ENCODE assay signal across 8 cellular contexts in the genomic region with DNA sequence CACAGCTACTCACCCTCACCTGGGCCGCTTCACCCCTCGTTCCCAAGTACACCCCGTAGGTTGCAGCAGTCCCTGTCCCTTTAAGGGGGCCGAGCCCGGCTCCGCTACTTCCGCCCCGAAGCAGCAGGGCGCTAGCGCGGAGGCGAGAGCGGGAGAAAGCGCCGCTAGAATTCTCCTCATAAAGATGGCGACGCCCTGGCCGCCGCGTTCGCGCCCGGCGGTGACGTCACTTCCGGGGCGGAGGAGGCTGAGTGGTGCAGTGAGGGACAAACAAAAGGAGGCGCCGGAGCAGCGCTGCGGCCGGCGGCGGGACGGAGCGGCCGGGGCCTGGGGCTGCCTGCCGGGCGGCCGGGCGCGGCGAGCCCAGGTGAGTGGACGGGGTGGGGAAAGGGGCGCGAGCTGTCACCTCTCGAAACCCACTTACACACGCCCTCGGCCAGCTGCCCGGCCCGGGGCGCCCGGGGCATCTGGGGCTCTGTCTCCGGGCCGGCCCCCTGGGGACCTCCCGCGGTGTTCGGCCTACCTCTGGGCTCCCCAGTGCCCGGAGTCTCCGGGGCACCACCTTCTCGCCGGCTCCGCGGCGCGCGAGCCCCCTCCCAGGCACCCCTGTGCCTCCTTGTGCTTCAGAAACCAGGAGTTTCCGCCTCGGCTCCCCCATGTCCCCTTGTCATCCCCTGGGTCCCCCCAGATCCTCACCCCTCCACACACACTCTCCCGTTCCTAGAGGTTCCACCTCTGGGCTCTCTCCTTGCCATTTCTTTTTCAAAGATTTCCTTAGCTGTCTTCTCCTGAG. TPM values are rescaled to one million over a fixed set of nuclear protein-coding genes. Genes with fewer than 3 reads are reported as not detected.
DNase-seq lines count a peak whose midpoint lies in the region; ATAC-seq and TF ChIP-seq lines count a peak whose summit lies in the region.

KYAT1 (minus strand) TSS at position 67 of the 793 bp plus-strand sequence. CDS start 36,545 bp downstream, outside the sequence.
LRRC8A (plus strand) TSS at position 250 of the 793 bp plus-strand sequence. CDS start 25,032 bp downstream, outside the sequence.

- H3K36me3 Mint-ChIP-seq in activated naive CD4-positive, alpha-beta T cell treated with anti-CD3 and anti-CD28 coated beads, Interleukin-2, amount 50 U/mL, for 24 hours, result peaks cover 3% of the 10 kb centered on the region

- peaks cover 13% of the 10 kb centered on the region for H3K36me3 ChIP-seq in suprapubic skin

- peaks cover 59% of the 10 kb centered on the region for H3K4me1 ChIP-seq in suprapubic skin

- TF ChIP-seq CTCF in GM10266 (IDR thresholded peaks at IDR 0.05; ENCODE audit: control insufficient read depth, insufficient read depth, low read depth, missing control alignments) (peak; percentile 30), suprapubic skin (IDR thresholded peaks at IDR 0.05) (no peak)

- 1% methylated on average over 64 of the region's 70 CpGs for WGBS in suprapubic skin

- H3K4me3 ChIP-seq in suprapubic skin, result peak within 1 kb of the TSS; percentile 92

- peaks cover 57% of the 10 kb centered on the region for H3K4me1 Mint-ChIP-seq in activated naive CD4-positive, alpha-beta T cell treated with anti-CD3 and anti-CD28 coated beads, Interleukin-2, amount 50 U/mL, for 24 hours

- no peaks in the 10 kb centered on the region for H3K9me3 Mint-ChIP-seq in activated naive CD4-positive, alpha-beta T cell treated with anti-CD3 and anti-CD28 coated beads, Interleukin-2, amount 50 U/mL, for 24 hours

- no peaks in the 10 kb centered on the region for H3K27me3 ChIP-seq in suprapubic skin

- peak within 1 kb of the TSS; percentile 97 for H3K27ac ChIP-seq in suprapubic skin

- no peak for TF ChIP-seq EP300 in suprapubic skin (IDR thresholded peaks at IDR 0.05)

- TF ChIP-seq POLR2A in suprapubic skin (IDR thresholded peaks at IDR 0.05), result peak in 1 of 2 donors; percentile 64

- ATAC-seq in HG02623 (IDR thresholded peaks at IDR 0.05; ENCODE audit: unreplicated experiment) (peak; percentile 85), SK-N-SH treated with all-trans-retinoic acid at 6 μM for 48 hours (peak; percentile 93)

- H3K4me3 Mint-ChIP-seq in activated naive CD4-positive, alpha-beta T cell treated with anti-CD3 and anti-CD28 coated beads, Interleukin-2, amount 50 U/mL, for 24 hours, result peak within 1 kb of the TSS; percentile 97

- peak; percentile 97 for DNase-seq in GM10266 (ENCODE audit: extremely low spot score)
- peak; percentile 98 for DNase-seq in NCI-H1092 treated with DMSO at 0.1 percent for 48 hours (lab: John Stamatoyannopoulos, UW)
- peak; percentile 94 for DNase-seq in germinal center (ENCODE audit: low spot score)
- peak; percentile 69 to 99 (median 95) for DNase-seq in nucleus accumbens (lab: John Stamatoyannopoulos, UW)
- peak; percentile 98 for DNase-seq in suprapubic skin (ENCODE audit: low spot score in 2 of 2)

- no peaks in the 10 kb centered on the region for H3K9me3 ChIP-seq in suprapubic skin

- no peaks in the 10 kb centered on the region for H3K27me3 Mint-ChIP-seq in activated naive CD4-positive, alpha-beta T cell treated with anti-CD3 and anti-CD28 coated beads, Interleukin-2, amount 50 U/mL, for 24 hours

- H3K27ac Mint-ChIP-seq in activated naive CD4-positive, alpha-beta T cell treated with anti-CD3 and anti-CD28 coated beads, Interleukin-2, amount 50 U/mL, for 24 hours, result peak within 1 kb of the TSS; percentile 99

TF ChIP-seq in SK-N-SH treated with all-trans-retinoic acid at 6 μM for 48 hours, 23 proteins besides CTCF, POLR2A, EP300 and RAD21:
- TF ChIP-seq BACH2 (CRISPR knock-in tag; IDR thresholded peaks at IDR 0.05; ENCODE audit: borderline replicate concordance) (no peak), ZC3H10 (CRISPR knock-in tag; IDR thresholded peaks at IDR 0.05) (no peak), CSDC2 (CRISPR knock-in tag; IDR thresholded peaks at IDR 0.05) (peak; percentile 63; the same call in 1 of the 2 replicates), ESRRG (CRISPR knock-in tag; IDR thresholded peaks at IDR 0.05) (no peak), PPARA (CRISPR knock-in tag; IDR thresholded peaks at IDR 0.05; ENCODE audit: borderline replicate concordance) (no peak), ZFP3 (CRISPR knock-in tag; IDR thresholded peaks at IDR 0.05) (0 out of 2 replicates have a peak, but pooled peaks have one; percentile 54)
- TF ChIP-seq, protein P1, sequence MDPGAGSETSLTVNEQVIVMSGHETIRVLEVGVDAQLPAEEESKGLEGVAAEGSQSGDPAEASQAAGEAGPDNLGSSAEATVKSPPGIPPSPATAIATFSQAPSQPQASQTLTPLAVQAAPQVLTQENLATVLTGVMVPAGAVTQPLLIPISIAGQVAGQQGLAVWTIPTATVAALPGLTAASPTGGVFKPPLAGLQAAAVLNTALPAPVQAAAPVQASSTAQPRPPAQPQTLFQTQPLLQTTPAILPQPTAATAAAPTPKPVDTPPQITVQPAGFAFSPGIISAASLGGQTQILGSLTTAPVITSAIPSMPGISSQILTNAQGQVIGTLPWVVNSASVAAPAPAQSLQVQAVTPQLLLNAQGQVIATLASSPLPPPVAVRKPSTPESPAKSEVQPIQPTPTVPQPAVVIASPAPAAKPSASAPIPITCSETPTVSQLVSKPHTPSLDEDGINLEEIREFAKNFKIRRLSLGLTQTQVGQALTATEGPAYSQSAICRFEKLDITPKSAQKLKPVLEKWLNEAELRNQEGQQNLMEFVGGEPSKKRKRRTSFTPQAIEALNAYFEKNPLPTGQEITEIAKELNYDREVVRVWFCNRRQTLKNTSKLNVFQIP (CRISPR knock-in tag; IDR thresholded peaks at IDR 0.05; ENCODE audit: borderline replicate concordance, low read depth), result no peak

RNA-seq across cellular contexts. Expression of gene KYAT1, which starts in this region (rescaled TPM):
- 10 to 100 TPM; 10.6 to 17.1 (median 14.6) TPM for total RNA-seq in suprapubic skin

RNA-seq across cellular contexts. Expression of gene LRRC8A, which starts in this region (rescaled TPM):
- 100 to 1,000 TPM in 3 of 4 donors, 10 to 100 TPM in 1; 77.3 to 127 (median 108) TPM for total RNA-seq in suprapubic skin

Comparison
In these comparisons a context has a peak if more than half of its experiments do, and no peak if none do; other contexts are left out.
1. Peak in every context shown above with its lines: DNase-seq, ATAC-seq, H3K4me3 ChIP-seq and H3K27ac ChIP-seq.